Comparison of ENCODE assay signal across 16 cellular contexts in genomic region chr6:170052991-170053821, GRCh38.
DNase-seq lines count a peak whose midpoint lies in the region; ATAC-seq and TF ChIP-seq lines count a peak whose summit lies in the region.
"Had no signal": no experiment of that assay in that cellular context is flagged by ENCODE, and none has a peak within 500 bp of the region (broad histone marks: within the 10 kb centered on the region; RNA-seq: fewer than 3 reads in every experiment).

No MANE protein-coding gene starts in this region.

- TF ChIP-seq EP300 in sigmoid colon (IDR thresholded peaks at IDR 0.05): no peak

- no peak for TF ChIP-seq POLR2A in right lobe of liver (IDR thresholded peaks at IDR 0.05)
- no peak for TF ChIP-seq POLR2A in sigmoid colon (IDR thresholded peaks at IDR 0.05)

- H3K4me1 ChIP-seq in right lobe of liver (peaks cover 0 to 11% (median 5%) of the 10 kb centered on the region in 4 donors), sigmoid colon (peaks cover 0 to 37% (median 20%) of the 10 kb centered on the region in 4 donors)

- H3K27ac ChIP-seq in right lobe of liver (no peak overlapping the region), sigmoid colon (no peak overlapping the region)
- H3K27ac ChIP-seq: KMS-11 had no signal

- H3K4me3 ChIP-seq in right lobe of liver (no peak overlapping the region), sigmoid colon (no peak overlapping the region)
- H3K4me3 ChIP-seq: smooth muscle cell had no signal

- H3K27me3 ChIP-seq in right lobe of liver (no peaks in the 10 kb centered on the region), sigmoid colon (no peaks in the 10 kb centered on the region)

- ATAC-seq in natural killer cell treated with Interleukin-12 subunit alpha and Interleukin-12 subunit beta and Interleukin-15 and Interleukin-18, amount 100 ng/mL, for 72 hours: no peak
- no peak for ATAC-seq in natural killer cell
- no peak for ATAC-seq in right lobe of liver
- ATAC-seq: activated CD4-positive, alpha-beta T cell treated with anti-CD3 and anti-CD28 coated beads for 36 hours; CD8-positive, alpha-beta T cell had no signal

- H3K36me3 ChIP-seq in right lobe of liver: no peaks in the 10 kb centered on the region
- no peaks in the 10 kb centered on the region for H3K36me3 ChIP-seq in sigmoid colon

- peaks cover 8 to 17% of the 10 kb centered on the region in 2 donors for H3K4me1 Mint-ChIP-seq in natural killer cell treated with Interleukin-12 subunit alpha and Interleukin-12 subunit beta and Interleukin-15 and Interleukin-18, amount 100 ng/mL, for 72 hours (ENCODE audit: low read depth in 2 of 2)
- peaks cover 15 to 16% of the 10 kb centered on the region in 2 donors for H3K4me1 Mint-ChIP-seq in natural killer cell
- H3K4me1 Mint-ChIP-seq: activated CD4-positive, alpha-beta T cell treated with anti-CD3 and anti-CD28 coated beads for 36 hours had no signal

- in situ Hi-C loops in KBM-7 (cut with MboI; ENCODE audit: low pct_unique_long_range_greater_than_20kb, low sequenced_read_pairs): no loop called here

- no peak for TF ChIP-seq CTCF in natural killer cell (IDR thresholded peaks at IDR 0.05)
- TF ChIP-seq CTCF in right lobe of liver (IDR thresholded peaks at IDR 0.05): no peak
- no peak for TF ChIP-seq CTCF in sigmoid colon (IDR thresholded peaks at IDR 0.05)

- DNase-seq in natural killer cell treated with Interleukin-12 subunit alpha and Interleukin-12 subunit beta and Interleukin-15 and Interleukin-18, amount 100 ng/mL, for 72 hours (ENCODE audit: low spot score): peak; percentile 44
- DNase-seq in natural killer cell (no peak), right lobe of liver (peak in 2 of 3 donors; percentile 18 to 42), sigmoid colon (peak; percentile 60), activated T-cell treated with anti-CD3 and anti-CD28 coated beads for 4 hours (no peak), NCI-H524 treated with DMSO at 0.1 percent for 48 hours (lab: John Stamatoyannopoulos, UW) (no peak), KBM-7 (no peak)
- DNase-seq: activated CD4-positive, alpha-beta T cell treated with anti-CD3 and anti-CD28 coated beads for 36 hours; anterior cingulate cortex; CD8-positive, alpha-beta T cell; effector CD8-positive, alpha-beta T cell; NCI-H2029; stimulated activated CD4-positive, alpha-beta T cell treated with anti-CD3 and anti-CD28 coated beads, Interleukin-4, amount 100 ng/mL, for 24 hours had no signal

- H3K36me3 Mint-ChIP-seq in natural killer cell treated with Interleukin-12 subunit alpha and Interleukin-12 subunit beta and Interleukin-15 and Interleukin-18, amount 100 ng/mL, for 72 hours: peaks cover 4% of the 10 kb centered on the region
- no peaks in the 10 kb centered on the region for H3K36me3 Mint-ChIP-seq in natural killer cell
- H3K36me3 Mint-ChIP-seq: CD8-positive, alpha-beta T cell had no signal

- H3K27ac Mint-ChIP-seq in natural killer cell treated with Interleukin-12 subunit alpha and Interleukin-12 subunit beta and Interleukin-15 and Interleukin-18, amount 100 ng/mL, for 72 hours: peak overlapping the region; percentile 28 to 57
- H3K27ac Mint-ChIP-seq in natural killer cell: no peak overlapping the region
- H3K27ac Mint-ChIP-seq: activated CD4-positive, alpha-beta T cell treated with anti-CD3 and anti-CD28 coated beads for 36 hours; CD8-positive, alpha-beta T cell had no signal

- H3K9me3 ChIP-seq in right lobe of liver (no peaks in the 10 kb centered on the region), sigmoid colon (no peaks in the 10 kb centered on the region)

- no peak overlapping the region for H3K4me3 Mint-ChIP-seq in natural killer cell treated with Interleukin-12 subunit alpha and Interleukin-12 subunit beta and Interleukin-15 and Interleukin-18, amount 100 ng/mL, for 72 hours
- H3K4me3 Mint-ChIP-seq in natural killer cell: no peak overlapping the region
- H3K4me3 Mint-ChIP-seq: activated CD4-positive, alpha-beta T cell treated with anti-CD3 and anti-CD28 coated beads for 36 hours; CD8-positive, alpha-beta T cell; central memory CD8-positive, alpha-beta T cell had no signal

- intact Hi-C loops in natural killer cell (cut with micrococcal nuclease): no loop called here
- intact Hi-C loops in right lobe of liver (cut with DNase I): no loop called here
- intact Hi-C loops in sigmoid colon (cut with DNase I): loop anchor here (5.0 kb wide), 1 partner anchor 91 kb away; no protein-coding TSS in a partner anchor

- H3K9me3 Mint-ChIP-seq in natural killer cell treated with Interleukin-12 subunit alpha and Interleukin-12 subunit beta and Interleukin-15 and Interleukin-18, amount 100 ng/mL, for 72 hours: no peaks in the 10 kb centered on the region
- no peaks in the 10 kb centered on the region for H3K9me3 Mint-ChIP-seq in natural killer cell
- H3K9me3 Mint-ChIP-seq: CD8-positive, alpha-beta T cell; central memory CD8-positive, alpha-beta T cell had no signal

- H3K27me3 Mint-ChIP-seq in natural killer cell treated with Interleukin-12 subunit alpha and Interleukin-12 subunit beta and Interleukin-15 and Interleukin-18, amount 100 ng/mL, for 72 hours: peaks cover 8 to 18% of the 10 kb centered on the region in 2 donors
- peaks cover 21 to 30% of the 10 kb centered on the region in 2 donors for H3K27me3 Mint-ChIP-seq in natural killer cell (ENCODE audit: low read depth in 2 of 2)

- WGBS in right lobe of liver (ENCODE audit: insufficient coverage, low coverage, low lambda C conversion rate, missing lambda C conversion rate): 80% methylated on average over 11 of the region's 27 CpGs
- 89 to 91% methylated on average over 27 of the region's 27 CpGs for WGBS in sigmoid colon, 2 donors

Comparison
In these comparisons a context has a peak if more than half of its experiments do, and no peak if none do; other contexts are left out.
1. DNase-seq: peak in natural killer cell treated with Interleukin-12 subunit alpha and Interleukin-12 subunit beta and Interleukin-15 and Interleukin-18, amount 100 ng/mL, for 72 hours (single experiment), right lobe of liver (2 of 3) and sigmoid colon (single experiment); none in natural killer cell (single experiment), activated T-cell treated with anti-CD3 and anti-CD28 coated beads for 4 hours (single experiment), NCI-H524 treated with DMSO at 0.1 percent for 48 hours (single experiment) and KBM-7 (single experiment).
2. H3K27ac Mint-ChIP-seq: peak in natural killer cell treated with Interleukin-12 subunit alpha and Interleukin-12 subunit beta and Interleukin-15 and Interleukin-18, amount 100 ng/mL, for 72 hours (2 of 2); none in natural killer cell (0 of 2).